ENCODE assay signal across 12 cellular contexts in genomic region chr9:130220351-130220750, GRCh38. TPM values are rescaled to one million over a fixed set of nuclear protein-coding genes. Genes with fewer than 3 reads are reported as not detected.
DNase-seq lines count a peak whose midpoint lies in the region; ATAC-seq and TF ChIP-seq lines count a peak whose summit lies in the region.
"Had no signal": no experiment of that assay in that cellular context is flagged by ENCODE, and none has a peak within 500 bp of the region (broad histone marks: within the 10 kb centered on the region; RNA-seq: fewer than 3 reads in every experiment).

No MANE protein-coding gene starts in this region.

- H3K9me3 Mint-ChIP-seq in osteocyte (ENCODE audit: unreplicated experiment) (no peaks in the 10 kb centered on the region), natural killer cell (no peaks in the 10 kb centered on the region)
- H3K9me3 Mint-ChIP-seq: CD8-positive, alpha-beta memory T cell had no signal

- H3K36me3 Mint-ChIP-seq in osteocyte (ENCODE audit: unreplicated experiment), result peaks cover 3% of the 10 kb centered on the region
- no peaks in the 10 kb centered on the region for H3K36me3 Mint-ChIP-seq in natural killer cell
- H3K36me3 Mint-ChIP-seq: CD8-positive, alpha-beta memory T cell had no signal

- no peak for TF ChIP-seq POLR2A in gastroesophageal sphincter (IDR thresholded peaks at IDR 0.05)

- intact Hi-C loops in natural killer cell (cut with micrococcal nuclease), result no loop called here

- H3K4me1 ChIP-seq in gastroesophageal sphincter, result peaks cover 0 to 47% (median 15%) of the 10 kb centered on the region in 3 donors

- peak overlapping the region; percentile 16 for H3K27ac Mint-ChIP-seq in osteocyte (ENCODE audit: unreplicated experiment)
- H3K27ac Mint-ChIP-seq in natural killer cell, result no peak overlapping the region
- H3K27ac Mint-ChIP-seq: CD8-positive, alpha-beta memory T cell had no signal

- H3K27me3 Mint-ChIP-seq in osteocyte (ENCODE audit: unreplicated experiment) (no peaks in the 10 kb centered on the region), natural killer cell (ENCODE audit: low read depth in 2 of 2) (no peaks in the 10 kb centered on the region)
- H3K27me3 Mint-ChIP-seq: CD8-positive, alpha-beta memory T cell had no signal

- peak overlapping the region; percentile 49 to 84 (median 80) for H3K27ac ChIP-seq in gastroesophageal sphincter

- no peaks in the 10 kb centered on the region for H3K27me3 ChIP-seq in gastroesophageal sphincter

- TF ChIP-seq CTCF in AG09319 (IDR thresholded peaks at IDR 0.05; ENCODE audit: low read depth, low read length) (peak; percentile 48), gastroesophageal sphincter (IDR thresholded peaks at IDR 0.05) (peak in 3 of 4 experiments; percentile 44 to 67 (median 50)), osteocyte (IDR thresholded peaks at IDR 0.05) (peak; percentile 32), natural killer cell (IDR thresholded peaks at IDR 0.05) (no peak)

- peaks cover 0 to 43% of the 10 kb centered on the region in 2 donors for H3K36me3 ChIP-seq in gastroesophageal sphincter

- no peak overlapping the region for H3K4me3 ChIP-seq in gastroesophageal sphincter

- peaks cover 17% of the 10 kb centered on the region for H3K4me1 Mint-ChIP-seq in osteocyte (ENCODE audit: unreplicated experiment)
- H3K4me1 Mint-ChIP-seq in natural killer cell, result no peaks in the 10 kb centered on the region
- H3K4me1 Mint-ChIP-seq: CD8-positive, alpha-beta memory T cell had no signal

- DNase-seq in AG09319 (ENCODE audit: extremely low read depth, low read depth) (no peak), osteocyte (ENCODE audit: extremely low spot score, unreplicated experiment) (no peak), NCI-H2196 treated with DMSO at 0.1 percent for 48 hours (lab: John Stamatoyannopoulos, UW; ENCODE audit: unreplicated experiment) (no peak), natural killer cell (no peak), amygdala (lab: John Stamatoyannopoulos, UW) (no peak)
- DNase-seq: CD8-positive, alpha-beta memory T cell; KG1; NCI-H446 had no signal

- no peak for TF ChIP-seq EP300 in gastroesophageal sphincter (IDR thresholded peaks at IDR 0.05)

- ATAC-seq in SK-N-SH treated with all-trans-retinoic acid at 6 μM for 48 hours (peak; percentile 87), gastroesophageal sphincter (peak; percentile 57), natural killer cell (no peak), GM19463 (IDR thresholded peaks at IDR 0.05; ENCODE audit: unreplicated experiment) (no peak)
- ATAC-seq: activated CD4-positive, CD25-positive, alpha-beta regulatory T cell treated with anti-CD3 and anti-CD28 coated beads, Interleukin-2, amount 50 U/mL, for 24 hours had no signal

- H3K4me3 Mint-ChIP-seq in osteocyte (ENCODE audit: unreplicated experiment) (no peak overlapping the region), natural killer cell (no peak overlapping the region)
- H3K4me3 Mint-ChIP-seq: CD8-positive, alpha-beta memory T cell had no signal

- 14 to 15% methylated on average over 8 to 9 of the region's 9 CpGs for WGBS in gastroesophageal sphincter (ENCODE audit: low coverage in 1 of 2), 2 donors

- H3K9me3 ChIP-seq in gastroesophageal sphincter, result no peaks in the 10 kb centered on the region

TF ChIP-seq in SK-N-SH treated with all-trans-retinoic acid at 6 μM for 48 hours, 23 proteins besides CTCF, POLR2A, EP300 and RAD21:
- TF ChIP-seq TOX (CRISPR knock-in tag; IDR thresholded peaks at IDR 0.05; ENCODE audit: borderline replicate concordance), result no peak
- TF ChIP-seq ISL1 (CRISPR knock-in tag; IDR thresholded peaks at IDR 0.05), result no peak
- no peak for TF ChIP-seq OSR1 (CRISPR knock-in tag; IDR thresholded peaks at IDR 0.05)
- no peak for TF ChIP-seq ZNF8 (CRISPR knock-in tag; IDR thresholded peaks at IDR 0.05)
- no peak for TF ChIP-seq CREB5 (CRISPR knock-in tag; IDR thresholded peaks at IDR 0.05; ENCODE audit: low read depth)
- no peak for TF ChIP-seq ARNTL (CRISPR knock-in tag; IDR thresholded peaks at IDR 0.05; ENCODE audit: borderline replicate concordance, low read depth)
- TF ChIP-seq ESRRG (CRISPR knock-in tag; IDR thresholded peaks at IDR 0.05), result no peak
TF ChIP-seq in SK-N-SH treated with all-trans-retinoic acid at 6 μM for 48 hours: peak in this region for 0.

RNA-seq across cellular contexts. Expression of gene HMCN2, which starts 45.2 kb away (rescaled TPM):
- total RNA-seq in gastroesophageal sphincter (10 to 100 TPM in 3 of 4 donors, 1 to 10 TPM in 1; 9.6 to 21.1 (median 15.5) TPM), osteocyte (0.05 TPM in 2 replicates), natural killer cell (not detected)
- total RNA-seq: CD8-positive, alpha-beta memory T cell had no signal

RNA-seq across cellular contexts. Expression of gene NCS1, which starts 48.1 kb away (rescaled TPM):
- total RNA-seq in gastroesophageal sphincter, result 100 to 1,000 TPM; 105 to 231 (median 127) TPM
- total RNA-seq in osteocyte, result 37.7 and 43.9 TPM in 2 replicates
- 1 to 10 TPM; 1.4 to 2.4 (median 1.5) TPM for total RNA-seq in natural killer cell

Comparison
In these comparisons a context has a peak if more than half of its experiments do, and no peak if none do; other contexts are left out.
1. ATAC-seq: peak in SK-N-SH treated with all-trans-retinoic acid at 6 μM for 48 hours (single experiment) and gastroesophageal sphincter (single experiment); none in natural killer cell (0 of 3) and GM19463 (single experiment).
2. RNA of gene HMCN2, which starts 45.2 kb away (total RNA-seq): 9.6 to 21.1 TPM in gastroesophageal sphincter; 0.05 TPM in osteocyte and not detected in natural killer cell; every median in the first group is over 10 times any median in the second.
3. RNA of gene NCS1, which starts 48.1 kb away (total RNA-seq): 105 to 231 TPM in gastroesophageal sphincter and 37.7 to 43.9 TPM in osteocyte; 1.4 to 2.4 TPM in natural killer cell; every median in the first group is over 10 times any median in the second.